ENCODE assay signal across 18 cellular contexts in genomic region chr13:64083396-64083795, GRCh38.
"Had no signal": no experiment of that assay in that cellular context is flagged by ENCODE, and none has a peak within 500 bp of the region (broad histone marks: within the 10 kb centered on the region; RNA-seq: fewer than 3 reads in every experiment).

No MANE protein-coding gene starts in this region.

- DNase-seq: dermis blood vessel endothelial cell; esophagus squamous epithelium; glutamatergic neuron; islet precursor cell; mammary epithelial cell; naive thymus-derived CD8-positive, alpha-beta T cell; psoas muscle; retina; right lobe of liver; stimulated activated CD4-positive, alpha-beta T cell treated with anti-CD3 and anti-CD28 coated beads, Interleukin-4, amount 100 ng/mL, for 1 hour; stimulated activated CD8-positive, alpha-beta memory T cell treated with anti-CD3 and anti-CD28 coated beads, Interleukin-4, amount 100 ng/mL, for 48 hours; transverse colon had no signal

- H3K27me3 ChIP-seq: esophagus squamous epithelium, gastroesophageal sphincter, neutrophil, right lobe of liver, transverse colon had no signal

- H3K9me3 ChIP-seq: gastroesophageal sphincter, neutrophil, psoas muscle, right lobe of liver, thoracic aorta, transverse colon had no signal

- H3K36me3 ChIP-seq: esophagus squamous epithelium, gastroesophageal sphincter, neutrophil, right lobe of liver, thoracic aorta, transverse colon had no signal

- H3K27ac ChIP-seq: esophagus squamous epithelium, gastroesophageal sphincter, neutrophil, psoas muscle, right lobe of liver, thoracic aorta, transverse colon had no signal

- H3K4me3 ChIP-seq: esophagus squamous epithelium, gastroesophageal sphincter, psoas muscle, right lobe of liver, thoracic aorta, transverse colon had no signal

- H3K4me1 ChIP-seq: esophagus squamous epithelium, gastroesophageal sphincter, psoas muscle, right lobe of liver, transverse colon had no signal

- FAIRE-seq: colon had no signal

- ATAC-seq: gastroesophageal sphincter; left lobe of liver; naive thymus-derived CD8-positive, alpha-beta T cell; psoas muscle; right lobe of liver; stimulated activated memory B cell treated with anti-CD40 and anti-IgM and Interleukin-4, amounts not matched to agents 10 μg/mL and 1 μg/mL and 100 μg/mL, for 72 hours had no signal
